6 cellular contexts compared by ENCODE assay signal in the genomic region with DNA sequence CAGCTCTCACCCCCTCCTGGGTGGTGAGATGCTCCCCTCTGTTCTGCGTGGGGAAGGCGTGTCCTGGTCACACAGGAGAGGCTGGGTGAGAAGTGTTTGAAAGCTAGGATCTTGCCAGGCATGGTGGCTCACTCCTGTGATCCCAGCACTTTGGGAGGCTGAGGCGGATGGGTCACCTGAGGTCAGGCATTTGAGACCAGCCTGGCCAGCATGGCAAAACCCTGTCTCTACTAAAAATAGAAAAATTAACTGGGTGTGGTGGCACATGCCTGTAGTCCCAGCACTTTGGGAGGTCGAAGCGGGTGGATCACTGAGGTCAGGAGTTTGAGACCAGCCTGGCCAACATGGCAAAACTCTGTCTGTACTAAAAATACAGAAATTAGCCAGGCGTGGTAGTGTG. TPM values are rescaled to one million over a fixed set of nuclear protein-coding genes. Genes with fewer than 3 reads are reported as not detected.
DNase-seq lines count a peak whose midpoint lies in the region; ATAC-seq and TF ChIP-seq lines count a peak whose summit lies in the region.
"Not testable (repeated sequence)": the region's sequence is repeated elsewhere in the genome, so short reads cannot be mapped to it uniquely, and the experiment has no call there.

No MANE protein-coding gene starts in this region.

- H3K27me3 ChIP-seq in neuronal stem cell (ENCODE audit: control insufficient read depth in 3 of 3, insufficient read depth in 3 of 3, low read depth in 1 of 3, low read length in 3 of 3); gastrocnemius medialis; spleen (replicated peaks in 1 of 7): not testable (repeated sequence)

- H3K23ac ChIP-seq in neuronal stem cell (ENCODE audit: low read depth, low read length, poor library complexity): peak overlapping the region; percentile 39

- CTCF ChIA-PET in activated CD4-positive, alpha-beta T cell treated with anti-CD3 and anti-CD28 coated beads, Interleukin-2, amount 10 ng/mL, durations not matched to agents 7 days and 5 days (lab: Charles Lee): interaction anchor here (0.6 kb wide), 1 partner anchor 155 kb away, joined by 3 read pairs; no protein-coding TSS in a partner anchor

- H3K4me3 Mint-ChIP-seq in activated CD4-positive, alpha-beta T cell treated with anti-CD3 and anti-CD28 coated beads, Interleukin-2, amount 10 ng/mL, durations not matched to agents 7 days and 5 days; nephron progenitor cell: not testable (repeated sequence)

- H3K4me3 ChIP-seq in neuronal stem cell (ENCODE audit: low read length in 2 of 2); gastrocnemius medialis; spleen: not testable (repeated sequence)

- H3K4me1 ChIP-seq in neuronal stem cell (ENCODE audit: control insufficient read depth in 2 of 2, insufficient read depth in 1 of 2, low read depth in 1 of 2, low read length in 2 of 2); gastrocnemius medialis; spleen: not testable (repeated sequence)

- not testable (repeated sequence) for H3K4me2 ChIP-seq in neuronal stem cell (ENCODE audit: insufficient read depth, low read length, poor library complexity, severe bottlenecking)

- H3K27me3 Mint-ChIP-seq in activated CD4-positive, alpha-beta T cell treated with anti-CD3 and anti-CD28 coated beads, Interleukin-2, amount 10 ng/mL, durations not matched to agents 7 days and 5 days; nephron progenitor cell (ENCODE audit: low read depth, poor library complexity): not testable (repeated sequence)

- TF ChIP-seq POLR2A in gastrocnemius medialis (IDR thresholded peaks at IDR 0.05); spleen (IDR thresholded peaks at IDR 0.05): not testable (repeated sequence)

- H2BK5ac ChIP-seq in neuronal stem cell (ENCODE audit: low read length): not testable (repeated sequence)

- not testable (repeated sequence) for H2BK120ac ChIP-seq in neuronal stem cell (ENCODE audit: low read depth, low read length)

- in situ Hi-C loops in gastrocnemius medialis (cut with MboI; ENCODE audit: low sequenced_read_pairs in 4 of 4): not testable (repeated sequence)

- WGBS in neuronal stem cell (ENCODE audit: extremely low coverage in 2 of 2, insufficient read length in 2 of 2, insufficient replicate concordance in 1 of 2), 2 donors: no CpG with 5 or more reads among the region's 6 CpGs
- 87 to 96% (median 92%) methylated on average over 4 to 6 of the region's 6 CpGs for whole genome bisulfite sequencing in spleen, 5 donors

- not testable (repeated sequence) for ATAC-seq in Right ventricle myocardium inferior
- peak in 1 of 2 donors; percentile 33 for ATAC-seq in gastrocnemius medialis

- not testable (repeated sequence) for TF ChIP-seq CTCF in nephron progenitor cell (IDR thresholded peaks at IDR 0.05); gastrocnemius medialis (IDR thresholded peaks at IDR 0.05 in 4 of 5, conservative IDR thresholded peaks at IDR 0.05 in 1 of 5); spleen (IDR thresholded peaks at IDR 0.05 in 8 of 11, conservative IDR thresholded peaks at IDR 0.05 in 3 of 11)

- H2BK12ac ChIP-seq in neuronal stem cell (ENCODE audit: low read length): not testable (repeated sequence)

- H3K9ac ChIP-seq in neuronal stem cell (ENCODE audit: low read depth, low read length, poor library complexity): not testable (repeated sequence)

- POLR2A ChIA-PET in activated CD4-positive, alpha-beta T cell treated with anti-CD3 and anti-CD28 coated beads, Interleukin-2, amount 10 ng/mL, durations not matched to agents 7 days and 5 days (lab: Charles Lee): not testable (repeated sequence)

- not testable (repeated sequence) for H4K91ac ChIP-seq in neuronal stem cell (ENCODE audit: low read depth, low read length, poor library complexity)

- not testable (repeated sequence) for H3K36me3 Mint-ChIP-seq in activated CD4-positive, alpha-beta T cell treated with anti-CD3 and anti-CD28 coated beads, Interleukin-2, amount 10 ng/mL, durations not matched to agents 7 days and 5 days (ENCODE audit: low read depth)
- H3K36me3 Mint-ChIP-seq in nephron progenitor cell (ENCODE audit: low read depth): peaks cover 38% of the 10 kb centered on the region

- intact Hi-C loops in Right ventricle myocardium inferior (cut with DNase I); gastrocnemius medialis (cut with DNase I; ENCODE audit: low total_unique reads); spleen (cut with DNase I; ENCODE audit: low total_unique reads): not testable (repeated sequence)

- not testable (repeated sequence) for H2AFZ ChIP-seq in neuronal stem cell (ENCODE audit: low read length)

- H2AK5ac ChIP-seq in neuronal stem cell (ENCODE audit: low read depth, low read length): not testable (repeated sequence)

- not testable (repeated sequence) for H3K14ac ChIP-seq in neuronal stem cell (ENCODE audit: low read length)

- H3K9me3 ChIP-seq in neuronal stem cell (replicated peaks in 1 of 2; ENCODE audit: control insufficient read depth in 2 of 2, insufficient read depth in 1 of 2, low read depth in 1 of 2, low read length in 2 of 2); gastrocnemius medialis; spleen: not testable (repeated sequence)

- H3K9me3 Mint-ChIP-seq in activated CD4-positive, alpha-beta T cell treated with anti-CD3 and anti-CD28 coated beads, Interleukin-2, amount 10 ng/mL, durations not matched to agents 7 days and 5 days; nephron progenitor cell: not testable (repeated sequence)

- not testable (repeated sequence) for DNase-seq in activated CD4-positive, alpha-beta T cell treated with anti-CD3 and anti-CD28 coated beads, Interleukin-2, amount 10 ng/mL, durations not matched to agents 7 days and 5 days; nephron progenitor cell; neuronal stem cell (ENCODE audit: low spot score)
- DNase-seq in Right ventricle myocardium inferior (ENCODE audit: missing footprints) (peak; percentile 43), gastrocnemius medialis (peak in 1 of 2 donors; percentile 58), spleen (peak; percentile 49)

- not testable (repeated sequence) for H3K18ac ChIP-seq in neuronal stem cell (ENCODE audit: low read length)

- not testable (repeated sequence) for H2BK15ac ChIP-seq in neuronal stem cell (ENCODE audit: low read length)

- not testable (repeated sequence) for H3K79me1 ChIP-seq in neuronal stem cell (ENCODE audit: low read depth, low read length)

- not testable (repeated sequence) for H3K27ac ChIP-seq in neuronal stem cell (replicated peaks; ENCODE audit: low read length); spleen
- H3K27ac ChIP-seq in gastrocnemius medialis: peak overlapping the region; percentile 35 to 81 (median 64)

- H3K36me3 ChIP-seq in neuronal stem cell (replicated peaks in 1 of 2; ENCODE audit: control insufficient read depth in 2 of 2, insufficient read depth in 2 of 2, low read length in 2 of 2): peaks cover 14 to 54% of the 10 kb centered on the region in 2 donors
- H3K36me3 ChIP-seq in gastrocnemius medialis: peaks cover 0 to 19% of the 10 kb centered on the region in 2 donors
- peaks cover 2 to 91% (median 37%) of the 10 kb centered on the region in 6 donors for H3K36me3 ChIP-seq in spleen

- H3K27ac Mint-ChIP-seq in activated CD4-positive, alpha-beta T cell treated with anti-CD3 and anti-CD28 coated beads, Interleukin-2, amount 10 ng/mL, durations not matched to agents 7 days and 5 days: peak overlapping the region; percentile 31
- peak overlapping the region; percentile 57 for H3K27ac Mint-ChIP-seq in nephron progenitor cell

- not testable (repeated sequence) for H3K4me1 Mint-ChIP-seq in activated CD4-positive, alpha-beta T cell treated with anti-CD3 and anti-CD28 coated beads, Interleukin-2, amount 10 ng/mL, durations not matched to agents 7 days and 5 days; nephron progenitor cell

- H3K4ac ChIP-seq in neuronal stem cell (ENCODE audit: low read length): not testable (repeated sequence)

- not testable (repeated sequence) for H4K8ac ChIP-seq in neuronal stem cell (ENCODE audit: low read depth, low read length)

RNA-seq across cellular contexts. Expression of a gene that starts 16.2 kb away (rescaled TPM):
- total RNA-seq in activated CD4-positive, alpha-beta T cell treated with anti-CD3 and anti-CD28 coated beads, Interleukin-2, amount 10 ng/mL, durations not matched to agents 7 days and 5 days: 100 to 1,000 TPM; 579 to 602 TPM
- total RNA-seq in Right ventricle myocardium inferior (28.6 TPM), gastrocnemius medialis (10 to 100 TPM; 24.1 to 51.8 (median 28.6) TPM), spleen (100 to 1,000 TPM; 303 to 481 (median 353) TPM)
- polyA plus RNA-seq in neuronal stem cell (2013, experiment 1 of 2): 17.4 TPM
- polyA plus RNA-seq in neuronal stem cell (2013, experiment 2 of 2): 18.4 TPM
- polyA plus RNA-seq in spleen: 10 to 100 TPM; 36.7 to 78.7 (median 57.0) TPM

RNA-seq across cellular contexts. Expression of a gene that starts 24.2 kb away (rescaled TPM):
- 1 to 10 TPM; 5.9 to 6.1 TPM for total RNA-seq in activated CD4-positive, alpha-beta T cell treated with anti-CD3 and anti-CD28 coated beads, Interleukin-2, amount 10 ng/mL, durations not matched to agents 7 days and 5 days
- 3.9 TPM for total RNA-seq in Right ventricle myocardium inferior
- 14.4 TPM for polyA plus RNA-seq in neuronal stem cell (2013, experiment 1 of 2)
- 14.7 TPM for polyA plus RNA-seq in neuronal stem cell (2013, experiment 2 of 2)
- total RNA-seq in gastrocnemius medialis: 1 to 10 TPM; 2.6 to 3.3 (median 3.1) TPM
- total RNA-seq in spleen: 10 to 100 TPM; 22.8 to 39.7 (median 33.9) TPM
- 10 to 100 TPM in 1 of 3 donors, 1 to 10 TPM in 2; 6.8 to 22.4 (median 8.2) TPM for polyA plus RNA-seq in spleen

RNA-seq across cellular contexts. Expression of a gene that starts 24.3 kb away (rescaled TPM):
- 10 to 100 TPM; 31.5 to 34.3 TPM for total RNA-seq in activated CD4-positive, alpha-beta T cell treated with anti-CD3 and anti-CD28 coated beads, Interleukin-2, amount 10 ng/mL, durations not matched to agents 7 days and 5 days
- total RNA-seq in Right ventricle myocardium inferior (12.4 TPM), gastrocnemius medialis (10 to 100 TPM in 1 of 4 donors, 1 to 10 TPM in 3; 3.2 to 11.7 (median 6.1) TPM), spleen (100 to 1,000 TPM in 3 of 7 donors, 10 to 100 TPM in 4; 85.9 to 137 (median 95.1) TPM)
- polyA plus RNA-seq in neuronal stem cell (2013, experiment 1 of 2): 8.1 TPM
- polyA plus RNA-seq in neuronal stem cell (2013, experiment 2 of 2): 7.7 TPM
- 10 to 100 TPM; 23.6 to 63.4 (median 51.9) TPM for polyA plus RNA-seq in spleen

Comparison
In these comparisons a context has a peak if more than half of its experiments do, and no peak if none do; other contexts are left out.
1. RNA of a gene that starts 16.2 kb away (total RNA-seq): 579 to 602 TPM in activated CD4-positive, alpha-beta T cell treated with anti-CD3 and anti-CD28 coated beads, Interleukin-2, amount 10 ng/mL, durations not matched to agents 7 days and 5 days and 303 to 481 TPM in spleen; 24.1 to 51.8 TPM in gastrocnemius medialis and 28.6 TPM in Right ventricle myocardium inferior (single experiment); every median in the first group is over 4 times any median in the second.